8 cellular contexts compared by ENCODE assay signal in the genomic region with DNA sequence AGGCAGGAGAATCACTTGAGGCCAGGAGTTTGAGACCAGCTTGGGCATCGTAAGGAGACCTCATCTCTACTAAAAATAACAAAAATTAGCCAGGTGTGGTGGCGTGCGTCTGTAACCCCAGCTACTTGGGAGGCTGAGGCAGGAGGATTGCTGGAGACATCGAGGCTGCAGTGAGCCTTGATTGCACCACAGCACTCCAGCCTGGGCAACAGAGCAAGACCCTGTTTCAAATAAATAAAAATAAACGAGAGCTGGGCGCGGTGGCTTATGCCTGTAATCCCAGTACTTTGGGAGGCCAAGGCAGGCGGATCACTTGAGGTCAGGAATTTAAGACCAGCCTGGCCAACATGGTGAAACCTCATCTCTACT. TPM values are rescaled to one million over a fixed set of nuclear protein-coding genes. Genes with fewer than 3 reads are reported as not detected.
A peak's percentile ranks its signal among the peaks of the same experiment; 100 is the strongest.
DNase-seq lines count a peak whose midpoint lies in the region; ATAC-seq and TF ChIP-seq lines count a peak whose summit lies in the region.
"Not testable (repeated sequence)": the region's sequence is repeated elsewhere in the genome, so short reads cannot be mapped to it uniquely, and the experiment has no call there.

No MANE protein-coding gene starts in this region.

- CTCF ChIA-PET in OCI-LY7 (lab: Charles Lee; ENCODE audit: unreplicated experiment): interaction anchor here (0.5 to 0.8 kb wide), 2 partner anchors 16 to 35 kb away, joined by 3 read pairs; partner anchors contain the start of gene SWSAP1
- CTCF ChIA-PET in activated CD8-positive, alpha-beta memory T cell treated with anti-CD3 and anti-CD28 coated beads, Interleukin-2, amount 10 ng/mL, durations not matched to agents 7 days and 5 days (lab: Charles Lee): interaction anchor here (0.7 to 2.5 kb wide), 7 partner anchors 9 to 59 kb away, joined by 3 to 11 read pairs (median 3); partner anchors contain the start of gene SWSAP1

- TF ChIP-seq POLR2A in breast epithelium (IDR thresholded peaks at IDR 0.05); gastrocnemius medialis (IDR thresholded peaks at IDR 0.05): not testable (repeated sequence)

- H3K9me3 Mint-ChIP-seq in activated CD8-positive, alpha-beta memory T cell treated with anti-CD3 and anti-CD28 coated beads, Interleukin-2, amount 10 ng/mL, durations not matched to agents 7 days and 5 days (ENCODE audit: low read depth): not testable (repeated sequence)

- H3K27me3 ChIP-seq in GM06990 (replicated peaks; ENCODE audit: control insufficient read depth, insufficient read depth, low read length); breast epithelium; muscle layer of duodenum (ENCODE audit: low read depth, low read length); gastrocnemius medialis; upper lobe of right lung: not testable (repeated sequence)

- not testable (repeated sequence) for DNase-seq in GM06990 (ENCODE audit: extremely low read depth, insufficient read length); OCI-LY7 (ENCODE audit: low spot score); activated CD8-positive, alpha-beta memory T cell treated with anti-CD3 and anti-CD28 coated beads, Interleukin-2, amount 10 ng/mL, durations not matched to agents 7 days and 5 days; breast epithelium (ENCODE audit: low spot score in 2 of 2); fibroblast of the aortic adventitia (ENCODE audit: low read depth); gastrocnemius medialis; upper lobe of right lung

- not testable (repeated sequence) for H3K9me2 ChIP-seq in OCI-LY7 (ENCODE audit: insufficient read depth, low read length)

- ATAC-seq in activated CD8-positive, alpha-beta memory T cell treated with anti-CD3 and anti-CD28 coated beads, Interleukin-2, amount 10 ng/mL, durations not matched to agents 7 days and 5 days; gastrocnemius medialis; upper lobe of right lung: not testable (repeated sequence)

- H3K79me2 ChIP-seq in OCI-LY7 (ENCODE audit: insufficient read depth, low read depth, low read length): not testable (repeated sequence)

- H3K4me1 ChIP-seq in OCI-LY7 (ENCODE audit: insufficient read depth, low read length, poor library complexity, severe bottlenecking) (peaks cover 31% of the 10 kb centered on the region), muscle layer of duodenum (ENCODE audit: control insufficient read depth in 1 of 2, insufficient read depth in 2 of 2, low read length in 2 of 2) (peaks cover 8 to 30% of the 10 kb centered on the region in 2 donors), gastrocnemius medialis (peaks cover 17 to 23% of the 10 kb centered on the region in 2 donors), upper lobe of right lung (peaks cover 30% of the 10 kb centered on the region)
- not testable (repeated sequence) for H3K4me1 ChIP-seq in breast epithelium

- peak overlapping the region; percentile 87 for H3K4me2 ChIP-seq in OCI-LY7 (ENCODE audit: low read length)

- in situ Hi-C loops in gastrocnemius medialis (cut with MboI; ENCODE audit: low sequenced_read_pairs in 4 of 4): not testable (repeated sequence)

- not testable (repeated sequence) for TF ChIP-seq CTCF in GM06990 (IDR thresholded peaks at IDR 0.05; ENCODE audit: insufficient read depth, low read length, poor library complexity, severe bottlenecking); OCI-LY7 (conservative IDR thresholded peaks at IDR 0.05; ENCODE audit: low read length); breast epithelium (IDR thresholded peaks at IDR 0.05); fibroblast of the aortic adventitia (IDR thresholded peaks at IDR 0.05; ENCODE audit: insufficient read depth, low read length); gastrocnemius medialis (IDR thresholded peaks at IDR 0.05 in 4 of 5, conservative IDR thresholded peaks at IDR 0.05 in 1 of 5); upper lobe of right lung (IDR thresholded peaks at IDR 0.05)

- POLR2A ChIA-PET in OCI-LY7 (lab: Charles Lee): interaction anchor here (0.7 to 1.1 kb wide), 2 partner anchors 12 to 37 kb away, joined by 3 to 4 read pairs; no protein-coding TSS in a partner anchor

- H3K4me3 ChIP-seq in GM06990 (replicated peaks; ENCODE audit: low read depth, low read length) (peak overlapping the region; percentile 79), OCI-LY7 (ENCODE audit: low read depth, low read length, poor library complexity, severe bottlenecking) (peak overlapping the region; percentile 74), breast epithelium (peak overlapping the region in 2 of 3 donors; percentile 87 to 96), fibroblast of the aortic adventitia (ENCODE audit: low read depth, low read length) (peak overlapping the region; percentile 82), muscle layer of duodenum (ENCODE audit: low read depth in 1 of 2, low read length in 2 of 2) (peak overlapping the region; percentile 64 to 93), gastrocnemius medialis (peak overlapping the region in 1 of 4 donors; percentile 63), upper lobe of right lung (peak overlapping the region; percentile 78)

- not testable (repeated sequence) for H3K27ac Mint-ChIP-seq in activated CD8-positive, alpha-beta memory T cell treated with anti-CD3 and anti-CD28 coated beads, Interleukin-2, amount 10 ng/mL, durations not matched to agents 7 days and 5 days

- H4K20me1 ChIP-seq in OCI-LY7 (ENCODE audit: insufficient read depth, low read length): not testable (repeated sequence)

- H3K4me1 Mint-ChIP-seq in activated CD8-positive, alpha-beta memory T cell treated with anti-CD3 and anti-CD28 coated beads, Interleukin-2, amount 10 ng/mL, durations not matched to agents 7 days and 5 days: peaks cover 25% of the 10 kb centered on the region

- not testable (repeated sequence) for H3K36me3 ChIP-seq in GM06990 (ENCODE audit: control insufficient read depth, insufficient read depth, low read length); OCI-LY7 (ENCODE audit: insufficient read depth, low read length); breast epithelium
- H3K36me3 ChIP-seq in muscle layer of duodenum (ENCODE audit: control insufficient read depth in 1 of 2, insufficient read depth in 2 of 2, low read length in 2 of 2) (peaks cover 12 to 19% of the 10 kb centered on the region in 2 donors), gastrocnemius medialis (peaks cover 0 to 33% of the 10 kb centered on the region in 2 donors), upper lobe of right lung (peaks cover 20% of the 10 kb centered on the region)

- H2AFZ ChIP-seq in OCI-LY7 (ENCODE audit: low read length): peak overlapping the region; percentile 75; the same call in 1 of the 2 replicates

- not testable (repeated sequence) for H3K27me3 Mint-ChIP-seq in activated CD8-positive, alpha-beta memory T cell treated with anti-CD3 and anti-CD28 coated beads, Interleukin-2, amount 10 ng/mL, durations not matched to agents 7 days and 5 days

- not testable (repeated sequence) for H3K27ac ChIP-seq in OCI-LY7 (ENCODE audit: low read depth, low read length, poor library complexity, severe bottlenecking); muscle layer of duodenum (ENCODE audit: low read length); upper lobe of right lung
- peak overlapping the region; percentile 49 to 68 for H3K27ac ChIP-seq in breast epithelium
- H3K27ac ChIP-seq in gastrocnemius medialis: peak overlapping the region in 3 of 4 donors; percentile 41 to 68 (median 63)

- intact Hi-C loops in OCI-LY7 (cut with micrococcal nuclease; ENCODE audit: unreplicated experiment); breast epithelium (cut with DNase I; ENCODE audit: low total_unique reads); gastrocnemius medialis (cut with DNase I; ENCODE audit: low total_unique reads); upper lobe of right lung (cut with DNase I): not testable (repeated sequence)

- H3K4me3 Mint-ChIP-seq in activated CD8-positive, alpha-beta memory T cell treated with anti-CD3 and anti-CD28 coated beads, Interleukin-2, amount 10 ng/mL, durations not matched to agents 7 days and 5 days: peak overlapping the region; percentile 72

- BruUV-seq in OCI-LY7 (replicated peaks; lab: Mats Ljungman, UMichigan): not testable (repeated sequence)

- H3K9me3 ChIP-seq in OCI-LY7 (ENCODE audit: low read length); breast epithelium; muscle layer of duodenum (ENCODE audit: control insufficient read depth in 1 of 2, low read length in 2 of 2); gastrocnemius medialis; upper lobe of right lung: not testable (repeated sequence)

- H3K36me3 Mint-ChIP-seq in activated CD8-positive, alpha-beta memory T cell treated with anti-CD3 and anti-CD28 coated beads, Interleukin-2, amount 10 ng/mL, durations not matched to agents 7 days and 5 days: peaks cover 12% of the 10 kb centered on the region

RNA-seq across cellular contexts. Expression of gene RAB3D, which starts 0.6 kb away (rescaled TPM):
- total RNA-seq in OCI-LY7 (2014; rRNA removed; shearing (Covaris generic)): 1.1 and 1.9 TPM in 2 replicates
- total RNA-seq in OCI-LY7 (2022): 7.7 and 8.4 TPM in 2 replicates
- total RNA-seq in activated CD8-positive, alpha-beta memory T cell treated with anti-CD3 and anti-CD28 coated beads, Interleukin-2, amount 10 ng/mL, durations not matched to agents 7 days and 5 days: 1 to 10 TPM; 3.6 to 5.1 TPM
- total RNA-seq in breast epithelium: 10 to 100 TPM; 17.9 to 23.7 (median 22.6) TPM
- 9.4 and 16.3 TPM in 2 replicates for total RNA-seq in fibroblast of the aortic adventitia (ENCODE audit: low replicate concordance)
- 1 to 10 TPM; 1.5 to 3.9 (median 2.4) TPM for total RNA-seq in gastrocnemius medialis
- 52.7 TPM for total RNA-seq in upper lobe of right lung

RNA-seq across cellular contexts. Expression of gene TMEM205, which starts 6.0 kb away (rescaled TPM):
- total RNA-seq in OCI-LY7 (2014; rRNA removed; shearing (Covaris generic)): 58.4 and 58.9 TPM in 2 replicates
- total RNA-seq in OCI-LY7 (2022) (32.0 and 39.9 TPM in 2 replicates), breast epithelium (100 to 1,000 TPM; 216 to 286 (median 243) TPM), fibroblast of the aortic adventitia (ENCODE audit: low replicate concordance) (56.8 and 79.6 TPM in 2 replicates), gastrocnemius medialis (100 to 1,000 TPM; 159 to 284 (median 164) TPM), upper lobe of right lung (74.6 TPM)
- total RNA-seq in activated CD8-positive, alpha-beta memory T cell treated with anti-CD3 and anti-CD28 coated beads, Interleukin-2, amount 10 ng/mL, durations not matched to agents 7 days and 5 days: 10 to 100 TPM; 25.1 to 28.1 TPM

RNA-seq across cellular contexts. Expression of gene CCDC159, which starts 6.2 kb away (rescaled TPM):
- 13.3 and 14.1 TPM in 2 replicates for total RNA-seq in OCI-LY7 (2014; rRNA removed; shearing (Covaris generic))
- total RNA-seq in OCI-LY7 (2022) (18.9 and 26.1 TPM in 2 replicates), breast epithelium (10 to 100 TPM in 2 of 3 donors, 1 to 10 TPM in 1; 8.6 to 30.2 (median 25.5) TPM), fibroblast of the aortic adventitia (ENCODE audit: low replicate concordance) (12.2 and 13.2 TPM in 2 replicates), gastrocnemius medialis (1 to 10 TPM in 3 of 4 donors, under 1 TPM in 1; 0.85 to 9.2 (median 2.0) TPM), upper lobe of right lung (39.4 TPM)
- 10 to 100 TPM; 13.0 to 16.1 TPM for total RNA-seq in activated CD8-positive, alpha-beta memory T cell treated with anti-CD3 and anti-CD28 coated beads, Interleukin-2, amount 10 ng/mL, durations not matched to agents 7 days and 5 days

RNA-seq across cellular contexts. Expression of gene PLPPR2, which starts 15.1 kb away (rescaled TPM):
- 0.54 and 0.88 TPM in 2 replicates for total RNA-seq in OCI-LY7 (2014; rRNA removed; shearing (Covaris generic))
- total RNA-seq in OCI-LY7 (2022) (2.7 and 3.6 TPM in 2 replicates), breast epithelium (10 to 100 TPM in 2 of 3 donors, 1 to 10 TPM in 1; 7.7 to 19.0 (median 11.3) TPM), fibroblast of the aortic adventitia (ENCODE audit: low replicate concordance) (9.4 and 14.3 TPM in 2 replicates), gastrocnemius medialis (10 to 100 TPM; 18.6 to 46.2 (median 36.9) TPM), upper lobe of right lung (26.5 TPM)
- 1 to 10 TPM in 1 of 2 experiments, under 1 TPM in 1; 0.87 to 1.3 TPM for total RNA-seq in activated CD8-positive, alpha-beta memory T cell treated with anti-CD3 and anti-CD28 coated beads, Interleukin-2, amount 10 ng/mL, durations not matched to agents 7 days and 5 days

RNA-seq across cellular contexts. Expression of gene SWSAP1, which starts 34.4 kb away (rescaled TPM):
- 5.6 and 6.6 TPM in 2 replicates for total RNA-seq in OCI-LY7 (2014; rRNA removed; shearing (Covaris generic))
- total RNA-seq in OCI-LY7 (2022) (5.6 and 6.8 TPM in 2 replicates), breast epithelium (1 to 10 TPM; 1.1 to 2.6 (median 2.2) TPM), fibroblast of the aortic adventitia (ENCODE audit: low replicate concordance) (0.41 and 0.45 TPM in 2 replicates), gastrocnemius medialis (1 to 10 TPM in 3 of 4 donors, under 1 TPM in 1; 0.51 to 1.7 (median 1.2) TPM), upper lobe of right lung (3.2 TPM)
- total RNA-seq in activated CD8-positive, alpha-beta memory T cell treated with anti-CD3 and anti-CD28 coated beads, Interleukin-2, amount 10 ng/mL, durations not matched to agents 7 days and 5 days: 1 to 10 TPM; 2.6 to 3.9 TPM
